25 cellular contexts compared by ENCODE assay signal in the genomic region with DNA sequence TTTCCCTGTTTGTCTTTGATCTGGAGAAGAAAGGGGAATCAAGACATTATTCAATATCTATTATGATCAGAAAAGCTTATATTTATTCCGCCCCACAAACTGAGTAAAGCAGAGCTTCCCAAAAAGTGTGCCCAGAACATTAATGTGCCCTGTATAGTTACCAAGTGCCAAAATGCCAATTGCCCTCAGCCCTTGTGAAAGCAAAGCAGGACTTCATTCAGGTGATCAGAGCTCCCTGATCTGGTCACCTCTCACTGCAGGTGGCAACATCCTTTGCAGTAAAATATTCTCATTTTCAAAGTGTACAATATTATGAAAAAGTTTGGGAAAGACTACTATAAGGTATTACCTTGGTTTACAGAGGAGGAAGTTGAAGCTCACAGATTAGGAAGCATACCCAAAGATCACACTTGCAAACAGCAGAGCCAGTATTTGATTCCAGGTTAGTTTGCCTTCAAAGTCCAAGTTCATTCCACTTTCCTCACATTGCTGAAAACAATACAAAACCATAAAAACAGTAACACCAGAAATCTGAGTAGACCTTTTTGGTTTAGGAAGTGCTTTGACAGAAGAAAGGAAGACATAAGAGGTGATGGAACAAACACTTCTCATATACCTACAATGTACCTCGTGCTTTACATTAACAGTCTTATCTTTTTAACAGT. TPM values are rescaled to one million over a fixed set of nuclear protein-coding genes. Genes with fewer than 3 reads are reported as not detected.
DNase-seq lines count a peak whose midpoint lies in the region; ATAC-seq, FAIRE-seq and TF ChIP-seq lines count a peak whose summit lies in the region.
"Had no signal": no experiment of that assay in that cellular context is flagged by ENCODE, and none has a peak within 500 bp of the region (broad histone marks: within the 10 kb centered on the region; RNA-seq: fewer than 3 reads in every experiment).

No MANE protein-coding gene starts in this region.

- H3K4me2 ChIP-seq in keratinocyte (ENCODE audit: control insufficient read depth, extremely low read depth, insufficient read depth, low read depth, low read length) = no peak overlapping the region
- no peak overlapping the region for H3K4me2 ChIP-seq in hepatocyte
- H3K4me2 ChIP-seq: BLaER1 had no signal

- dilution Hi-C loops in keratinocyte (cut with MboI; ENCODE audit: extremely low pct_ligation_motif_present, low sequenced_read_pairs) = no loop called here

- H3K79me2 ChIP-seq in keratinocyte (ENCODE audit: control insufficient read depth, insufficient read depth, low read length) (no peaks in the 10 kb centered on the region), hepatocyte (no peaks in the 10 kb centered on the region)

- no peaks in the 10 kb centered on the region for H3K9me1 ChIP-seq in keratinocyte (ENCODE audit: control insufficient read depth, extremely low read depth, insufficient read depth, low read length)

- ATAC-seq in left lobe of liver (peak; percentile 86), GM21619 (IDR thresholded peaks at IDR 0.05; ENCODE audit: unreplicated experiment) (no peak)

- no peak for TF ChIP-seq RAD21 in liver (IDR thresholded peaks at IDR 0.05)

- peak; percentile 44 for FAIRE-seq in keratinocyte (lab: Jason Lieb, UNC)
- FAIRE-seq in urothelium cell line (lab: Jason Lieb, UNC) = peak; percentile 30
- FAIRE-seq: A204.1, G401.6, GM12891, GM19239 had no signal

- DNase-seq in keratinocyte (ENCODE audit: low read depth, low spot score) (no peak), left lobe of liver (ENCODE audit: low spot score) (no peak), urothelium cell line (ENCODE audit: low spot score) (no peak), hepatocyte (ENCODE audit: low spot score) (no peak), DMS79 (lab: John Stamatoyannopoulos, UW) (no peak)
- DNase-seq: 8988T; ACHN; BE2C; C1 segment of cervical spinal cord; CD4-positive, alpha-beta memory T cell; CD4-positive, CD25-positive, alpha-beta regulatory T cell; CD8-positive, alpha-beta memory T cell; COR-L47; DMS 273 treated with DMSO at 0.1 percent for 48 hours; DMS153; DMS53; DMS79 treated with DMSO at 0.1 percent for 48 hours; GF-D8 had no signal

- H3K36me3 ChIP-seq in keratinocyte (ENCODE audit: control insufficient read depth in 2 of 2, extremely low read depth in 1 of 2, insufficient read depth in 2 of 2, low read length in 2 of 2) (no peaks in the 10 kb centered on the region), liver (ENCODE audit: control insufficient read depth in 4 of 4, insufficient read depth in 3 of 4, low read depth in 1 of 4, low read length in 3 of 4) (peaks cover 0 to 1% (median 0%) of the 10 kb centered on the region in 4 donors), hepatocyte (replicated peaks; ENCODE audit: insufficient read depth, low read depth) (no peaks in the 10 kb centered on the region)
- H3K36me3 ChIP-seq: BE2C, BLaER1 had no signal

- H2AFZ ChIP-seq in keratinocyte (ENCODE audit: control insufficient read depth, low read length) (peak overlapping the region; percentile 59), hepatocyte (no peak overlapping the region)

- H4K20me1 ChIP-seq in keratinocyte (ENCODE audit: control insufficient read depth, extremely low read depth, insufficient read depth, low read length) = no peaks in the 10 kb centered on the region
- H4K20me1 ChIP-seq in hepatocyte (ENCODE audit: insufficient read depth, poor library complexity, severe bottlenecking) = no peaks in the 10 kb centered on the region
- H4K20me1 ChIP-seq: BLaER1 had no signal

- H3K27ac ChIP-seq in keratinocyte (ENCODE audit: control insufficient read depth, insufficient read depth, low read length) = no peak overlapping the region
- H3K27ac ChIP-seq in liver (ENCODE audit: low read depth in 1 of 2, low read length in 2 of 2) = peak overlapping the region in 1 of 2 donors; percentile 11
- H3K27ac ChIP-seq in hepatocyte = no peak overlapping the region
- H3K27ac ChIP-seq: BLaER1 had no signal

- H3K4me3 ChIP-seq in keratinocyte (ENCODE audit: control insufficient read depth in 2 of 3, extremely low read depth in 1 of 3, insufficient read depth in 2 of 3, low read depth in 1 of 3, low read length in 3 of 3) (no peak overlapping the region), liver (ENCODE audit: low read depth in 1 of 3, low read length in 3 of 3) (no peak overlapping the region), hepatocyte (no peak overlapping the region)
- H3K4me3 ChIP-seq: BLaER1 had no signal

- H3K9ac ChIP-seq in keratinocyte (ENCODE audit: control insufficient read depth, extremely low read depth, insufficient read depth, low read length) (no peak overlapping the region), liver (ENCODE audit: low read depth in 1 of 2, low read length in 2 of 2) (no peak overlapping the region)
- H3K9ac ChIP-seq: BLaER1 had no signal

- no peaks in the 10 kb centered on the region for H3K9me2 ChIP-seq in hepatocyte (replicated peaks; ENCODE audit: insufficient read depth)

- H3K27me3 ChIP-seq in keratinocyte (ENCODE audit: control insufficient read depth, extremely low read depth, insufficient read depth, low read length) (no peaks in the 10 kb centered on the region), liver (ENCODE audit: control insufficient read depth in 4 of 4, insufficient read depth in 4 of 4, low read length in 3 of 4) (no peaks in the 10 kb centered on the region), hepatocyte (no peaks in the 10 kb centered on the region)
- H3K27me3 ChIP-seq: BE2C, BLaER1 had no signal

- H3K9me3 ChIP-seq in keratinocyte (ENCODE audit: control insufficient read depth, low read depth, low read length) (no peaks in the 10 kb centered on the region), liver (ENCODE audit: control insufficient read depth in 4 of 4, low read length in 3 of 4) (no peaks in the 10 kb centered on the region), hepatocyte (ENCODE audit: low read depth) (no peaks in the 10 kb centered on the region)
- H3K9me3 ChIP-seq: BE2C had no signal

- H3K4me1 ChIP-seq in keratinocyte (ENCODE audit: control insufficient read depth, extremely low read depth, insufficient read depth, low read length) = peaks cover 23% of the 10 kb centered on the region
- H3K4me1 ChIP-seq in liver (ENCODE audit: control insufficient read depth in 4 of 4, insufficient read depth in 4 of 4, low read length in 3 of 4) = peaks cover 0 to 28% (median 21%) of the 10 kb centered on the region in 4 donors
- H3K4me1 ChIP-seq in hepatocyte (ENCODE audit: insufficient read depth) = peaks cover 5% of the 10 kb centered on the region
- H3K4me1 ChIP-seq: BE2C, BLaER1 had no signal

- 89% methylated on average over 2 of the region's 2 CpGs for WGBS in liver
- 94% methylated on average over 2 of the region's 2 CpGs for WGBS in hepatocyte (ENCODE audit: low lambda C conversion rate, missing lambda C conversion rate)

- TF ChIP-seq CTCF in keratinocyte (optimal IDR thresholded peaks at IDR 0.05 in 1 of 3, IDR thresholded peaks at IDR 0.05 in 1 of 3, conservative IDR thresholded peaks at IDR 0.05 in 1 of 3; ENCODE audit: extremely low read depth in 1 of 3, insufficient read depth in 2 of 3, low read length in 3 of 3) (no peak), liver (IDR thresholded peaks at IDR 0.05; ENCODE audit: low read depth, low read length, missing input control) (no peak), hepatocyte (IDR thresholded peaks at IDR 0.05; ENCODE audit: poor library complexity) (no peak)

TF ChIP-seq in liver, 16 proteins besides CTCF, POLR2A, EP300 and RAD21:
- TF ChIP-seq HNF4G (IDR thresholded peaks at IDR 0.05) (peak; percentile 23), FOXA1 (IDR thresholded peaks at IDR 0.05) (no peak), RXRA (IDR thresholded peaks at IDR 0.05) (peak; percentile 20 to 29), GABPA (IDR thresholded peaks at IDR 0.05 in 1 of 2, conservative IDR thresholded peaks at IDR 0.05 in 1 of 2) (no peak), SP1 (IDR thresholded peaks at IDR 0.05) (peak; percentile 58), HNF4A (conservative IDR thresholded peaks at IDR 0.05) (peak; percentile 66 to 73), NR2F2 (IDR thresholded peaks at IDR 0.05) (no peak)
- TF ChIP-seq, protein P1, sequence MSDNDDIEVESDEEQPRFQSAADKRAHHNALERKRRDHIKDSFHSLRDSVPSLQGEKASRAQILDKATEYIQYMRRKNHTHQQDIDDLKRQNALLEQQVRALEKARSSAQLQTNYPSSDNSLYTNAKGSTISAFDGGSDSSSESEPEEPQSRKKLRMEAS (IDR thresholded peaks at IDR 0.05) = peak; percentile 19

RNA-seq across cellular contexts. Expression of a gene that starts 19.6 kb away (rescaled TPM):
- polyA plus RNA-seq in keratinocyte = 48.9 to 110 TPM (median 73.2 TPM) in 3 replicates
- polyA plus RNA-seq in keratinocyte (2011; ENCODE audit: low read depth) = 509 TPM
- polyA plus RNA-seq in keratinocyte (2011; cell fraction: cytosol; rRNA removed) = 59.8 and 126 TPM in 2 replicates
- 231 and 232 TPM in 2 replicates for polyA plus RNA-seq in keratinocyte (2011; cell fraction: nucleus; rRNA removed)
- 39.6 and 81.5 TPM in 2 replicates for polyA plus RNA-seq in keratinocyte (2012; ENCODE audit: low replicate concordance)
- 23.2 to 126 TPM (median 125 TPM) in 3 replicates for polyA minus RNA-seq in keratinocyte
- polyA minus RNA-seq in keratinocyte (2011; cell fraction: cytosol; rRNA and poly(A)+ RNA removed) = 57.6 TPM
- polyA minus RNA-seq in keratinocyte (2011; cell fraction: nucleus; rRNA and poly(A)+ RNA removed) = 78.8 and 209 TPM in 2 replicates
- total RNA-seq in left lobe of liver = 97.5 TPM
- 100 to 1,000 TPM; 115 to 135 TPM for total RNA-seq in liver
- 10 to 100 TPM; 28.6 to 44.5 TPM for polyA plus RNA-seq in liver
- 38.8 and 52.6 TPM in 2 replicates for total RNA-seq in hepatocyte
- 14.5 and 21.9 TPM in 2 replicates for polyA plus RNA-seq in hepatocyte
